ENCODE assay signal across 13 cellular contexts in genomic region chr1:56147459-56147858, GRCh38.
DNase-seq lines count a peak whose midpoint lies in the region; TF ChIP-seq lines count a peak whose summit lies in the region.
"Had no signal": no experiment of that assay in that cellular context is flagged by ENCODE, and none has a peak within 500 bp of the region (broad histone marks: within the 10 kb centered on the region; RNA-seq: fewer than 3 reads in every experiment).

No MANE protein-coding gene starts in this region.

- WGBS in esophagus muscularis mucosa = 67% methylated on average over 1 of the region's 1 CpG
- 85 to 97% methylated on average over 1 of the region's 1 CpG for WGBS in sigmoid colon, 2 donors

- no peaks in the 10 kb centered on the region for H3K36me3 Mint-ChIP-seq in activated T-cell treated with anti-CD3 and anti-CD28 coated beads, Interleukin-2, amount 50 U/mL, for 24 hours (ENCODE audit: low read depth)
- H3K36me3 Mint-ChIP-seq in activated CD4-positive, alpha-beta memory T cell treated with anti-CD3 and anti-CD28 coated beads, Interleukin-2, amount 10 ng/mL, durations not matched to agents 7 days and 5 days (ENCODE audit: low read depth) = no peaks in the 10 kb centered on the region
- H3K36me3 Mint-ChIP-seq: CD8-positive, alpha-beta T cell had no signal

- no peak overlapping the region for H3K4me3 Mint-ChIP-seq in activated T-cell treated with anti-CD3 and anti-CD28 coated beads, Interleukin-2, amount 50 U/mL, for 24 hours
- no peak overlapping the region for H3K4me3 Mint-ChIP-seq in activated CD4-positive, alpha-beta memory T cell treated with anti-CD3 and anti-CD28 coated beads, Interleukin-2, amount 10 ng/mL, durations not matched to agents 7 days and 5 days
- H3K4me3 Mint-ChIP-seq: B cell; CD8-positive, alpha-beta T cell had no signal

- H3K9me3 Mint-ChIP-seq in activated T-cell treated with anti-CD3 and anti-CD28 coated beads, Interleukin-2, amount 50 U/mL, for 24 hours = peaks cover 3% of the 10 kb centered on the region
- H3K9me3 Mint-ChIP-seq in activated CD4-positive, alpha-beta memory T cell treated with anti-CD3 and anti-CD28 coated beads, Interleukin-2, amount 10 ng/mL, durations not matched to agents 7 days and 5 days = no peaks in the 10 kb centered on the region
- H3K9me3 Mint-ChIP-seq: CD8-positive, alpha-beta T cell had no signal

- no peaks in the 10 kb centered on the region for H3K4me1 ChIP-seq in HEK293 (ENCODE audit: control insufficient read depth, insufficient read depth, low read length)
- peaks cover 7 to 26% (median 23%) of the 10 kb centered on the region in 4 donors for H3K4me1 ChIP-seq in esophagus muscularis mucosa
- peaks cover 0 to 22% (median 15%) of the 10 kb centered on the region in 4 donors for H3K4me1 ChIP-seq in sigmoid colon
- peaks cover 36% of the 10 kb centered on the region for H3K4me1 ChIP-seq in vagina
- H3K4me1 ChIP-seq: BLaER1 treated with 17β-estradiol and CSF1 and Interleukin-3, amounts not matched to agents 10 nM and 100 nM had no signal

- H3K27ac Mint-ChIP-seq in activated T-cell treated with anti-CD3 and anti-CD28 coated beads, Interleukin-2, amount 50 U/mL, for 24 hours = no peak overlapping the region
- H3K27ac Mint-ChIP-seq in activated CD4-positive, alpha-beta memory T cell treated with anti-CD3 and anti-CD28 coated beads, Interleukin-2, amount 10 ng/mL, durations not matched to agents 7 days and 5 days = no peak overlapping the region
- H3K27ac Mint-ChIP-seq: B cell; CD8-positive, alpha-beta T cell had no signal

- no peak for TF ChIP-seq CTCF in HEK293 (tag by site-specific recombination; IDR thresholded peaks at IDR 0.05)
- no peak for TF ChIP-seq CTCF in esophagus muscularis mucosa (IDR thresholded peaks at IDR 0.05)
- no peak for TF ChIP-seq CTCF in sigmoid colon (IDR thresholded peaks at IDR 0.05)
- TF ChIP-seq CTCF in vagina (IDR thresholded peaks at IDR 0.05) = no peak

- H3K4me1 Mint-ChIP-seq in activated T-cell treated with anti-CD3 and anti-CD28 coated beads, Interleukin-2, amount 50 U/mL, for 24 hours (ENCODE audit: low read depth) = no peaks in the 10 kb centered on the region
- H3K4me1 Mint-ChIP-seq in activated CD4-positive, alpha-beta memory T cell treated with anti-CD3 and anti-CD28 coated beads, Interleukin-2, amount 10 ng/mL, durations not matched to agents 7 days and 5 days = no peaks in the 10 kb centered on the region
- H3K4me1 Mint-ChIP-seq: B cell had no signal

- no peaks in the 10 kb centered on the region for H3K27me3 Mint-ChIP-seq in activated T-cell treated with anti-CD3 and anti-CD28 coated beads, Interleukin-2, amount 50 U/mL, for 24 hours
- no peaks in the 10 kb centered on the region for H3K27me3 Mint-ChIP-seq in activated CD4-positive, alpha-beta memory T cell treated with anti-CD3 and anti-CD28 coated beads, Interleukin-2, amount 10 ng/mL, durations not matched to agents 7 days and 5 days

- H3K9me3 ChIP-seq in HEK293 (ENCODE audit: control insufficient read depth, insufficient read depth, low read depth, low read length) = no peaks in the 10 kb centered on the region
- H3K9me3 ChIP-seq in esophagus muscularis mucosa = no peaks in the 10 kb centered on the region
- H3K9me3 ChIP-seq in sigmoid colon = no peaks in the 10 kb centered on the region
- H3K9me3 ChIP-seq in vagina = no peaks in the 10 kb centered on the region
- H3K9me3 ChIP-seq: BLaER1 treated with 17β-estradiol and CSF1 and Interleukin-3, amounts not matched to agents 10 nM and 100 nM had no signal

- POLR2A ChIA-PET in HEK293 (lab: Yijun Ruan, JAX) = no interaction called here
- POLR2A ChIA-PET in activated CD4-positive, alpha-beta memory T cell treated with anti-CD3 and anti-CD28 coated beads, Interleukin-2, amount 10 ng/mL, durations not matched to agents 7 days and 5 days (lab: Charles Lee) = no interaction called here

- H3K36me3 ChIP-seq in HEK293 (ENCODE audit: control insufficient read depth in 2 of 2, insufficient read depth in 1 of 2, low read length in 2 of 2) (no peaks in the 10 kb centered on the region), esophagus muscularis mucosa (no peaks in the 10 kb centered on the region), sigmoid colon (no peaks in the 10 kb centered on the region), vagina (no peaks in the 10 kb centered on the region)
- H3K36me3 ChIP-seq: BLaER1 treated with 17β-estradiol and CSF1 and Interleukin-3, amounts not matched to agents 10 nM and 100 nM had no signal

- no peak for TF ChIP-seq EP300 in esophagus muscularis mucosa (IDR thresholded peaks at IDR 0.05)
- no peak for TF ChIP-seq EP300 in sigmoid colon (IDR thresholded peaks at IDR 0.05)

- H3K27me3 ChIP-seq in esophagus muscularis mucosa (no peaks in the 10 kb centered on the region), sigmoid colon (no peaks in the 10 kb centered on the region), vagina (no peaks in the 10 kb centered on the region)
- H3K27me3 ChIP-seq: BLaER1 treated with 17β-estradiol and CSF1 and Interleukin-3, amounts not matched to agents 10 nM and 100 nM had no signal

- no peak overlapping the region for H3K27ac ChIP-seq in HEK293 (ENCODE audit: extremely low read depth, low read depth, low read length)
- H3K27ac ChIP-seq in esophagus muscularis mucosa (replicated peaks in 1 of 4) = peak overlapping the region; percentile 4 to 52 (median 40)
- peak overlapping the region; percentile 53 to 66 (median 62) for H3K27ac ChIP-seq in sigmoid colon
- H3K27ac ChIP-seq in vagina = peak overlapping the region; percentile 30
- H3K27ac ChIP-seq: BLaER1 treated with 17β-estradiol and CSF1 and Interleukin-3, amounts not matched to agents 10 nM and 100 nM had no signal

- H3K4me3 ChIP-seq in HEK293 (ENCODE audit: low read depth, low read length) (no peak overlapping the region), esophagus muscularis mucosa (no peak overlapping the region), sigmoid colon (no peak overlapping the region), vagina (no peak overlapping the region)
- H3K4me3 ChIP-seq: BLaER1 treated with 17β-estradiol and CSF1 and Interleukin-3, amounts not matched to agents 10 nM and 100 nM had no signal

- intact Hi-C loops in esophagus muscularis mucosa (cut with DNase I) = no loop called here
- intact Hi-C loops in sigmoid colon (cut with DNase I) = loop anchor here (5.0 kb wide), 1 partner anchor 305 kb away; no protein-coding TSS in a partner anchor
- intact Hi-C loops in vagina (cut with DNase I) = no loop called here

- DNase-seq in esophagus muscularis mucosa (ENCODE audit: extremely low spot score) = no peak
- DNase-seq in sigmoid colon = no peak
- DNase-seq in vagina (ENCODE audit: extremely low spot score in 2 of 2) = no peak
- no peak for DNase-seq in activated T-cell treated with anti-CD3 and anti-CD28 coated beads, Interleukin-2, amount 50 U/mL, for 24 hours
- DNase-seq in activated CD4-positive, alpha-beta memory T cell treated with anti-CD3 and anti-CD28 coated beads, Interleukin-2, amount 10 ng/mL, durations not matched to agents 7 days and 5 days = no peak
- DNase-seq: Calu3; CD8-positive, alpha-beta T cell; GF-D8; GOT3; H7 had no signal

- CTCF ChIA-PET in HEK293 (lab: Yijun Ruan, JAX) = no interaction called here
- CTCF ChIA-PET in activated CD4-positive, alpha-beta memory T cell treated with anti-CD3 and anti-CD28 coated beads, Interleukin-2, amount 10 ng/mL, durations not matched to agents 7 days and 5 days (lab: Charles Lee) = no interaction called here

- TF ChIP-seq POLR2A in esophagus muscularis mucosa (IDR thresholded peaks at IDR 0.05; ENCODE audit: low read depth) (no peak), sigmoid colon (IDR thresholded peaks at IDR 0.05) (no peak), vagina (IDR thresholded peaks at IDR 0.05) (no peak)

TF ChIP-seq in HEK293, 187 proteins besides CTCF, POLR2A, EP300 and RAD21:
- TF ChIP-seq ZFHX2 (tag by site-specific recombination; conservative IDR thresholded peaks at IDR 0.05) (peak; percentile 52), EGR2 (tag by site-specific recombination; IDR thresholded peaks at IDR 0.05; ENCODE audit: low read depth) (peak; percentile 63)
- TF ChIP-seq, protein P1, sequence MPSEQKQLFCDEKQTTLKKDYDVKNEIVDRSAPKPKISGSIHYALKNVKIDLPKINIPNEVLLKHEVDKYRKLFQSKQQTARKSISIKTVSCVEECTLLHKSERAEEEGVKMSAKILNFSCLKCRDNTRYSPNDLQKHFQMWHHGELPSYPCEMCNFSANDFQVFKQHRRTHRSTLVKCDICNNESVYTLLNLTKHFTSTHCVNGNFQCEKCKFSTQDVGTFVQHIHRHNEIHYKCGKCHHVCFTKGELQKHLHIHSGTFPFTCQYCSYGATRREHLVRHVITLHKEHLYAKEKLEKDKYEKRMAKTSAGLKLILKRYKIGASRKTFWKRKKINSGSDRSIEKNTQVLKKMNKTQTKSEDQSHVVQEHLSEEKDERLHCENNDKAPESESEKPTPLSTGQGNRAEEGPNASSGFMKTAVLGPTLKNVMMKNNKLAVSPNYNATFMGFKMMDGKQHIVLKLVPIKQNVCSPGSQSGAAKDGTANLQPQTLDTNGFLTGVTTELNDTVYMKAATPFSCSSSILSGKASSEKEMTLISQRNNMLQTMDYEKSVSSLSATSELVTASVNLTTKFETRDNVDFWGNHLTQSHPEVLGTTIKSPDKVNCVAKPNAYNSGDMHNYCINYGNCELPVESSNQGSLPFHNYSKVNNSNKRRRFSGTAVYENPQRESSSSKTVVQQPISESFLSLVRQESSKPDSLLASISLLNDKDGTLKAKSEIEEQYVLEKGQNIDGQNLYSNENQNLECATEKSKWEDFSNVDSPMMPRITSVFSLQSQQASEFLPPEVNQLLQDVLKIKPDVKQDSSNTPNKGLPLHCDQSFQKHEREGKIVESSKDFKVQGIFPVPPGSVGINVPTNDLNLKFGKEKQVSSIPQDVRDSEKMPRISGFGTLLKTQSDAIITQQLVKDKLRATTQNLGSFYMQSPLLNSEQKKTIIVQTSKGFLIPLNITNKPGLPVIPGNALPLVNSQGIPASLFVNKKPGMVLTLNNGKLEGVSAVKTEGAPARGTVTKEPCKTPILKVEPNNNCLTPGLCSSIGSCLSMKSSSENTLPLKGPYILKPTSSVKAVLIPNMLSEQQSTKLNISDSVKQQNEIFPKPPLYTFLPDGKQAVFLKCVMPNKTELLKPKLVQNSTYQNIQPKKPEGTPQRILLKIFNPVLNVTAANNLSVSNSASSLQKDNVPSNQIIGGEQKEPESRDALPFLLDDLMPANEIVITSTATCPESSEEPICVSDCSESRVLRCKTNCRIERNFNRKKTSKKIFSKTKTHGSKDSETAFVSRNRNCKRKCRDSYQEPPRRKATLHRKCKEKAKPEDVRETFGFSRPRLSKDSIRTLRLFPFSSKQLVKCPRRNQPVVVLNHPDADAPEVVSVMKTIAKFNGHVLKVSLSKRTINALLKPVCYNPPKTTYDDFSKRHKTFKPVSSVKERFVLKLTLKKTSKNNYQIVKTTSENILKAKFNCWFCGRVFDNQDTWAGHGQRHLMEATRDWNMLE (tag by site-specific recombination; conservative IDR thresholded peaks at IDR 0.05; ENCODE audit: low read depth) = no peak
TF ChIP-seq in HEK293: peak in this region for 2.
